In the genomic region with DNA sequence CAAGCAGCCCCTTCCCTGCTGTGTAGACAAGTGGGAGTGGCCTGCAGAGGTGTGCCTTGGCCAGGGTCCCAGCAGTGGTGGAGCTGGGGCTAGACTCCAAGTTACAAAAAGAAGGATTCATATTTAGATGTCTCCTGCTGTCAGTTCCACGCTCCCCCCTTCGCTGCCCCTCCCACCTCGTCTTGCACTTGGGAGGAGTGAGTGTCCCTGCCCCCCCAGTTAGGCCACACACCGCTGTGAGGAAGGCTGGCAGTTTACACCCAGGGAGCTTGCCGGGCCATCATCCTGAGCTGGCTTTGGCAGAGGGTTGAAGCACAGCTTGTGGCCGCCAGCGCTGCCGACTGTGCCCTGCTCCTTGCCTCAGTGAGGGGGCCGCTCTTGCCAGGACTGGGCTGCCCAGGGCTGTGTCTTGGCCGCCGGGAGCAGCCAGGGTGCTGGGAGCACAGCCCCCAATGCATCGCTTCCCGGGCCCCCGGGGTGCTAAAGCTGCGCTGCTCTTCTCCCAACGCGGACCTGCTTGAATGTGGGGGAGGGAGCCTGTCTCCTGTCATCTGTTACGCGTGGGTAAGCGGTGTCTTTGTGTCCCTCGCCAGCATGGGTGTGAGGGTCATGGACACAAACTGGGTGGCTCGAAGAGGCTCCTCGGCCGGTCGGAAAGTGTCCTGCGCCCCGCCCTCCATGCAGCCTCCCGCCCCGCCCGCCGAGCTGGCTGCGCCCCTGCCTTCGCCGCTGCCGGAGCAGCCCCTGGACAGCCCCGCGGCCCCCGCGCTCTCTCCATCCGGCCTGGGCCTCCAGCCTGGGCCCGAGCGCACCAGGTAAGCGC, we compare ENCODE assay signal across 10 cellular contexts. TPM values are rescaled to one million over a fixed set of nuclear protein-coding genes. Genes with fewer than 3 reads are reported as not detected.
DNase-seq lines count a peak whose midpoint lies in the region; ATAC-seq and TF ChIP-seq lines count a peak whose summit lies in the region.
"Had no signal": no experiment of that assay in that cellular context is flagged by ENCODE, and none has a peak within 500 bp of the region (broad histone marks: within the 10 kb centered on the region; RNA-seq: fewer than 3 reads in every experiment).

No MANE protein-coding gene starts in this region.

- H3K27ac ChIP-seq in fibroblast of lung (ENCODE audit: insufficient read depth, low read length) (no peak overlapping the region), muscle layer of colon (ENCODE audit: low read depth, low read length) (no peak overlapping the region), upper lobe of left lung (no peak overlapping the region)

- DNase-seq in NCI-H446 treated with DMSO at 0.1 percent for 48 hours (lab: John Stamatoyannopoulos, UW) (peak; percentile 32), fibroblast of lung (ENCODE audit: low read depth in 2 of 2) (peak in 1 of 2 donors; percentile 18), upper lobe of left lung (peak in 1 of 2 donors; percentile 81), GDM1 (lab: John Stamatoyannopoulos, UW) (no peak)
- no peak for DNase-seq in activated naive CD4-positive, alpha-beta T cell treated with anti-CD3 and anti-CD28 coated beads, Interleukin-2, amount 10 ng/mL, durations not matched to agents 7 days and 5 days
- DNase-seq: naive thymus-derived CD8-positive, alpha-beta T cell; NCI-H1930 had no signal

- no peak for TF ChIP-seq EP300 in upper lobe of left lung (IDR thresholded peaks at IDR 0.05)

- H3K9me3 Mint-ChIP-seq in activated naive CD4-positive, alpha-beta T cell treated with anti-CD3 and anti-CD28 coated beads, Interleukin-2, amount 10 ng/mL, durations not matched to agents 7 days and 5 days: no peaks in the 10 kb centered on the region
- H3K9me3 Mint-ChIP-seq: stimulated activated naive CD8-positive, alpha-beta T cell treated with anti-CD3 and anti-CD28 coated beads, Interleukin-15, Interleukin-2, amounts not matched to agents 100 ng/mL and 50 ng/mL, for 24 hours had no signal

- H3K4me1 ChIP-seq in fibroblast of lung (ENCODE audit: control insufficient read depth, extremely low read depth, insufficient read depth, low read length) (no peaks in the 10 kb centered on the region), muscle layer of colon (ENCODE audit: insufficient read depth, low read length) (peaks cover 4% of the 10 kb centered on the region), upper lobe of left lung (peaks cover 0 to 7% (median 2%) of the 10 kb centered on the region in 4 donors)

- H3K9ac ChIP-seq in fibroblast of lung (ENCODE audit: insufficient read depth, low read length): no peak overlapping the region
- no peak overlapping the region for H3K9ac ChIP-seq in muscle layer of colon (ENCODE audit: low read length)

- H3K4me3 ChIP-seq in fibroblast of lung (replicated peaks in 1 of 4; ENCODE audit: control extremely low read depth in 1 of 4, insufficient read depth in 1 of 4, low read depth in 3 of 4, low read length in 4 of 4) (peak overlapping the region in 2 of 4 experiments; percentile 33 to 42), muscle layer of colon (ENCODE audit: low read depth in 1 of 2, low read length in 2 of 2) (peak overlapping the region; percentile 42 to 52), upper lobe of left lung (peak overlapping the region in 3 of 4 donors; percentile 13 to 25 (median 17))

- WGBS in upper lobe of left lung, 2 donors: 3 to 27% methylated on average over 11 to 14 of the region's 43 CpGs

- no peaks in the 10 kb centered on the region for H3K4me1 Mint-ChIP-seq in activated naive CD4-positive, alpha-beta T cell treated with anti-CD3 and anti-CD28 coated beads, Interleukin-2, amount 10 ng/mL, durations not matched to agents 7 days and 5 days

- H3K27me3 ChIP-seq in fibroblast of lung (ENCODE audit: control insufficient read depth, insufficient read depth, low read length) (no peaks in the 10 kb centered on the region), muscle layer of colon (ENCODE audit: control insufficient read depth in 1 of 2, insufficient read depth in 2 of 2, low read length in 2 of 2) (no peaks in the 10 kb centered on the region), upper lobe of left lung (no peaks in the 10 kb centered on the region)

- H3K36me3 Mint-ChIP-seq in activated naive CD4-positive, alpha-beta T cell treated with anti-CD3 and anti-CD28 coated beads, Interleukin-2, amount 10 ng/mL, durations not matched to agents 7 days and 5 days: no peaks in the 10 kb centered on the region
- H3K36me3 Mint-ChIP-seq: naive thymus-derived CD8-positive, alpha-beta T cell had no signal

- TF ChIP-seq CTCF in fibroblast of lung (conservative IDR thresholded peaks at IDR 0.05 in 1 of 2, IDR thresholded peaks at IDR 0.05 in 1 of 2; ENCODE audit: low read depth in 1 of 2, low read length in 2 of 2) (no peak), upper lobe of left lung (IDR thresholded peaks at IDR 0.05) (no peak)

- ATAC-seq in upper lobe of left lung (ENCODE audit: low FRiP score in 2 of 2): peak; percentile 21 to 68
- ATAC-seq in GM21390 (IDR thresholded peaks at IDR 0.05; ENCODE audit: unreplicated experiment): no peak
- ATAC-seq: naive thymus-derived CD8-positive, alpha-beta T cell had no signal

- H3K27me3 Mint-ChIP-seq in activated naive CD4-positive, alpha-beta T cell treated with anti-CD3 and anti-CD28 coated beads, Interleukin-2, amount 10 ng/mL, durations not matched to agents 7 days and 5 days: peaks cover 32% of the 10 kb centered on the region

- H3K27ac Mint-ChIP-seq in activated naive CD4-positive, alpha-beta T cell treated with anti-CD3 and anti-CD28 coated beads, Interleukin-2, amount 10 ng/mL, durations not matched to agents 7 days and 5 days: no peak overlapping the region
- H3K27ac Mint-ChIP-seq: naive thymus-derived CD8-positive, alpha-beta T cell; stimulated activated naive CD8-positive, alpha-beta T cell treated with anti-CD3 and anti-CD28 coated beads, Interleukin-15, Interleukin-2, amounts not matched to agents 100 ng/mL and 50 ng/mL, for 24 hours had no signal

- H3K9me3 ChIP-seq in fibroblast of lung (ENCODE audit: control insufficient read depth, insufficient read depth, low read depth, low read length): no peaks in the 10 kb centered on the region
- no peaks in the 10 kb centered on the region for H3K9me3 ChIP-seq in muscle layer of colon (ENCODE audit: low read length)
- H3K9me3 ChIP-seq in upper lobe of left lung: no peaks in the 10 kb centered on the region

- peak overlapping the region; percentile 54 for H3K4me2 ChIP-seq in fibroblast of lung (ENCODE audit: extremely low read depth, insufficient read depth, low read length)

- CTCF ChIA-PET in activated naive CD4-positive, alpha-beta T cell treated with anti-CD3 and anti-CD28 coated beads, Interleukin-2, amount 10 ng/mL, durations not matched to agents 7 days and 5 days (lab: Charles Lee): no interaction called here

- no peaks in the 10 kb centered on the region for H4K20me1 ChIP-seq in fibroblast of lung (ENCODE audit: control insufficient read depth, extremely low read depth, insufficient read depth, low read length)

- H2AFZ ChIP-seq in fibroblast of lung (ENCODE audit: low read length): peak overlapping the region; percentile 58

- H3K4me3 Mint-ChIP-seq in activated naive CD4-positive, alpha-beta T cell treated with anti-CD3 and anti-CD28 coated beads, Interleukin-2, amount 10 ng/mL, durations not matched to agents 7 days and 5 days: no peak overlapping the region
- H3K4me3 Mint-ChIP-seq: naive thymus-derived CD8-positive, alpha-beta T cell; stimulated activated naive CD8-positive, alpha-beta T cell treated with anti-CD3 and anti-CD28 coated beads, Interleukin-15, Interleukin-2, amounts not matched to agents 100 ng/mL and 50 ng/mL, for 24 hours had no signal

- H3K79me2 ChIP-seq in fibroblast of lung (ENCODE audit: control insufficient read depth, insufficient read depth, low read length): no peaks in the 10 kb centered on the region

- H3K36me3 ChIP-seq in fibroblast of lung (ENCODE audit: control insufficient read depth, insufficient read depth, low read length) (no peaks in the 10 kb centered on the region), muscle layer of colon (ENCODE audit: insufficient read depth, low read length) (no peaks in the 10 kb centered on the region), upper lobe of left lung (no peaks in the 10 kb centered on the region)

- no peak for TF ChIP-seq POLR2A in upper lobe of left lung (IDR thresholded peaks at IDR 0.05)

RNA-seq across cellular contexts. Expression of gene ELAC2, which starts 44.1 kb away (rescaled TPM):
- total RNA-seq in fibroblast of lung: 37.5 and 47.2 TPM in 2 replicates
- polyA plus RNA-seq in fibroblast of lung: 36.9 and 61.3 TPM in 2 replicates
- 31.8 and 49.3 TPM in 2 replicates for polyA plus RNA-seq in fibroblast of lung (2012)
- polyA minus RNA-seq in fibroblast of lung (ENCODE audit: low replicate concordance): 69.8 and 132 TPM in 2 replicates
- total RNA-seq in upper lobe of left lung: 10 to 100 TPM; 40.5 to 67.1 (median 46.4) TPM
